Comparison of ENCODE assay signal across 9 cellular contexts in the genomic region with DNA sequence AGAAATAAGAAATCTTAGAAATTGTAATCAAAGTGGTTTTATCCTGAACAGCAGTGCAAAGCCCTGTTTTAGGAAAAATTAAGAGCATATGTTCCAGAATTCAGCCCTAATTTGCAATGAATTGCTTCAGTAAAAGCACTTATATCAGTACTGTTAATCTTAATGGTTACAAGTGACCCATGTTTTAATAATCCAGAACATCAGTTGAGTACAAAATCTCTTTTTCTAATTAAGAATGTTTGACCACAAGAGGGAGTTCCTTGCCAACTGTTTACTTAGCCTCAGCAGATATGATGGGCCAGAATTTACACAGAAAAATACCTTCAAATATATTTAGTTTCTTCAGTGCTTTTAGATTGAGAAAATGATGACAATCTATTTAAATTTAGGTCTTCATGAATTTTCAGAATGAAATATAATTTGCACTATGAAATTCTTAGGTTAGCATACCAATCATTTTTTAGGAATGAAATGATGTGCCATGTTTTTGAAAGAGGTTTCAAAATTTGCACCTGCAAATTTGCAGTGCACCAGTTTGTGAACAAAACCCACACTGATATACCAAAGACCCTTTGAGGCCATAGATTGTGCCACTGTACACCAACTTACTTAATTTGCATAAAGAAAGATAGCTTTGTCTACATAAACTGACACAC.
DNase-seq lines count a peak whose midpoint lies in the region; ATAC-seq and TF ChIP-seq lines count a peak whose summit lies in the region.
"Had no signal": no experiment of that assay in that cellular context is flagged by ENCODE, and none has a peak within 500 bp of the region (broad histone marks: within the 10 kb centered on the region; RNA-seq: fewer than 3 reads in every experiment).

No MANE protein-coding gene starts in this region.

- no peak overlapping the region for H3K27ac Mint-ChIP-seq in naive thymus-derived CD8-positive, alpha-beta T cell

- CTCF ChIA-PET in BJ (lab: Yijun Ruan, JAX): interaction anchor here (0.6 kb wide), 1 partner anchor 15 kb away, joined by 3 read pairs; no protein-coding TSS in a partner anchor

- no peak for ATAC-seq in naive thymus-derived CD8-positive, alpha-beta T cell

- no peaks in the 10 kb centered on the region for H3K9me3 ChIP-seq in tibial nerve

- TF ChIP-seq CTCF in BJ (IDR thresholded peaks at IDR 0.05; ENCODE audit: insufficient read depth, low read depth, low read length): peak; percentile 54
- TF ChIP-seq CTCF in fibroblast of villous mesenchyme (IDR thresholded peaks at IDR 0.05; ENCODE audit: insufficient read depth, low read depth, low read length): peak; percentile 53
- peak; percentile 23 to 45 (median 32) for TF ChIP-seq CTCF in tibial nerve (IDR thresholded peaks at IDR 0.05)

- no peaks in the 10 kb centered on the region for H3K4me1 Mint-ChIP-seq in naive thymus-derived CD8-positive, alpha-beta T cell

- H3K27me3 ChIP-seq in BJ (ENCODE audit: control insufficient read depth, insufficient read depth, low read length) (no peaks in the 10 kb centered on the region), tibial nerve (no peaks in the 10 kb centered on the region)

- H3K4me3 Mint-ChIP-seq in naive thymus-derived CD8-positive, alpha-beta T cell: no peak overlapping the region

- DNase-seq in BJ (ENCODE audit: low read depth): peak; percentile 42
- peak; percentile 26 for DNase-seq in H4 (ENCODE audit: low spot score)
- DNase-seq in OCI-M1 (lab: John Stamatoyannopoulos, UW): peak; percentile 72
- peak; percentile 68 for DNase-seq in fibroblast of villous mesenchyme (ENCODE audit: low read depth)
- no peak for DNase-seq in tibial nerve (ENCODE audit: low spot score in 2 of 2)
- no peak for DNase-seq in activated T-cell treated with anti-CD3 and anti-CD28 coated beads, Interleukin-2, amount 50 U/mL, for 1 hour
- DNase-seq in effector CD8-positive, alpha-beta T cell (lab: John Stamatoyannopoulos, UW): no peak
- no peak for DNase-seq in naive thymus-derived CD8-positive, alpha-beta T cell

- no peak overlapping the region for H3K4me3 ChIP-seq in BJ (ENCODE audit: low read depth, low read length)
- no peak overlapping the region for H3K4me3 ChIP-seq in fibroblast of villous mesenchyme (ENCODE audit: low read depth, low read length)
- no peak overlapping the region for H3K4me3 ChIP-seq in tibial nerve

- H3K4me1 ChIP-seq in tibial nerve: peaks cover 0 to 8% (median 0%) of the 10 kb centered on the region in 4 donors

- TF ChIP-seq EP300 in tibial nerve (IDR thresholded peaks at IDR 0.05): no peak

- H3K36me3 Mint-ChIP-seq in naive thymus-derived CD8-positive, alpha-beta T cell: no peaks in the 10 kb centered on the region

- no peaks in the 10 kb centered on the region for H3K9me3 Mint-ChIP-seq in naive thymus-derived CD8-positive, alpha-beta T cell

- H3K27me3 Mint-ChIP-seq in naive thymus-derived CD8-positive, alpha-beta T cell: no peaks in the 10 kb centered on the region

- H3K36me3 ChIP-seq in BJ (ENCODE audit: control insufficient read depth, insufficient read depth, low read length) (no peaks in the 10 kb centered on the region), tibial nerve (no peaks in the 10 kb centered on the region)

- no peak for TF ChIP-seq POLR2A in tibial nerve (IDR thresholded peaks at IDR 0.05)

- POLR2A ChIA-PET in BJ (lab: Charles Lee): no interaction called here
- POLR2A ChIA-PET in naive thymus-derived CD8-positive, alpha-beta T cell (lab: Charles Lee): no interaction called here

- no peak overlapping the region for H3K27ac ChIP-seq in tibial nerve
- H3K27ac ChIP-seq: HL-60 had no signal

Comparison
In these comparisons a context has a peak if more than half of its experiments do, and no peak if none do; other contexts are left out.
1. DNase-seq: peak in BJ (single experiment), H4 (single experiment), OCI-M1 (single experiment) and fibroblast of villous mesenchyme (single experiment); none in tibial nerve (0 of 2), activated T-cell treated with anti-CD3 and anti-CD28 coated beads, Interleukin-2, amount 50 U/mL, for 1 hour (single experiment), effector CD8-positive, alpha-beta T cell (single experiment) and naive thymus-derived CD8-positive, alpha-beta T cell (0 of 10).
2. Peak in every context shown above with its lines, with median percentiles within 50 percentile points of each other: CTCF ChIP-seq.